In the genomic region with DNA sequence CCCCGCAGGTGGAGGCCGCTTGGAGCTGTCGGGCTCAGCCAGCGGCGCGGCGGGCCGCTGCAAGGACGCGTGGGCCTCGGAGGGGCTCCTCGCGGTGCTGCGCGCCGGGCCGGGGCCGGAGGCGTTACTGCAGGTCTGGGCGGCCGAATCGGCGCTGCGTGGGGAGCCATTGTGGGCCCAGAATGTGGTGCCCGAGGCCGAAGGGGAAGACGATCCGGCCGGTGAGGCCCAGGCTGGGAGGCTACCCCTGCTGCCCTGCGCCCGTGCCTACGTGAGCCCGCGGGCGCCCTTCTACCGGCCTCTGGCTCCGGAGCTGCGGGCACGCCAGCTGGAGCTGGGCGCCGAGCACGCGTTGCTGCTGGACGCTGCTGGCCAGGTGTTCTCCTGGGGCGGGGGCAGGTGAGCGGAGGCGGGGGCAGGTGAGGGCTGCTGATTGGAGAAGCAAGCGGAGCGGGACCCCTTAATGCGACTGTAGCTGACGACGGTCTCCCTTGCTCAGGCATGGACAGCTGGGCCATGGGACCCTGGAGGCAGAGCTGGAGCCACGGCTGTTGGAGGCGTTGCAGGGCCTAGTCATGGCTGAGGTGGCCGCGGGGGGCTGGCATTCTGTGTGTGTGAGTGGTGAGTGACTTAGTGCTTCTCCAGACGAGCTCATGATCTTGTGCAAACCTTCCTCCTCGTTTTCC, we compare ENCODE assay signal across 8 cellular contexts. TPM values are rescaled to one million over a fixed set of nuclear protein-coding genes. Genes with fewer than 3 reads are reported as not detected.
A peak's percentile ranks its signal among the peaks of the same experiment; 100 is the strongest.
DNase-seq lines count a peak whose midpoint lies in the region; ATAC-seq and TF ChIP-seq lines count a peak whose summit lies in the region.

No MANE protein-coding gene starts in this region.

- peak overlapping the region; percentile 84 for H3K4me3 ChIP-seq in left ventricle myocardium inferior
- H3K4me3 ChIP-seq in psoas muscle: peak overlapping the region; percentile 66

- intact Hi-C loops in left ventricle myocardium inferior (cut with micrococcal nuclease): no loop called here
- intact Hi-C loops in psoas muscle (cut with DNase I): loop anchor here (2.0 to 5.0 kb wide), 6 partner anchors 35 to 315 kb away; a partner anchor contains a TSS

- TF ChIP-seq CTCF in GM13976 (IDR thresholded peaks at IDR 0.05; ENCODE audit: borderline replicate concordance, control extremely low read depth, extremely low read depth, insufficient read depth, missing control alignments) (no peak), left ventricle myocardium inferior (IDR thresholded peaks at IDR 0.05; ENCODE audit: borderline replicate concordance) (no peak), psoas muscle (IDR thresholded peaks at IDR 0.05) (no peak)

- peak overlapping the region; percentile 46 for H3K4me3 Mint-ChIP-seq in activated T-helper 17 cell treated with anti-CD3 and anti-CD28 coated beads, Interleukin-2, amount 50 U/mL, for 72 hours

- DNase-seq in GM13976 (ENCODE audit: low spot score) (peak; percentile 16), left ventricle myocardium inferior (no peak), psoas muscle (no peak), NCI-H2029 (lab: John Stamatoyannopoulos, UW) (no peak), mucosa of gallbladder (ENCODE audit: low spot score) (no peak), SKM-1 treated with dmso at 0.1 percent for 144 hours (lab: John Stamatoyannopoulos, UW; ENCODE audit: unreplicated experiment) (no peak)

- in situ Hi-C loops in GM13976 (cut with MboI; ENCODE audit: low sequenced_read_pairs, unreplicated experiment): no loop called here

- 9 to 24% (median 13%) methylated on average over 35 to 58 of the region's 58 CpGs for WGBS in psoas muscle, 3 donors

- H3K27me3 ChIP-seq in left ventricle myocardium inferior (ENCODE audit: low read depth): no peaks in the 10 kb centered on the region
- H3K27me3 ChIP-seq in psoas muscle (ENCODE audit: insufficient read depth in 3 of 3, low read length in 2 of 3): no peaks in the 10 kb centered on the region

- no peak overlapping the region for H3K27ac Mint-ChIP-seq in activated T-helper 17 cell treated with anti-CD3 and anti-CD28 coated beads, Interleukin-2, amount 50 U/mL, for 72 hours

- H3K27ac ChIP-seq in left ventricle myocardium inferior (replicated peaks) (peak overlapping the region; percentile 73), psoas muscle (peak overlapping the region; percentile 61)

- peaks cover 41% of the 10 kb centered on the region for H3K36me3 ChIP-seq in left ventricle myocardium inferior
- peaks cover 2 to 37% of the 10 kb centered on the region in 2 donors for H3K36me3 ChIP-seq in psoas muscle (ENCODE audit: insufficient read depth in 1 of 2, low read depth in 1 of 2)

- no peaks in the 10 kb centered on the region for H3K9me3 Mint-ChIP-seq in activated T-helper 17 cell treated with anti-CD3 and anti-CD28 coated beads, Interleukin-2, amount 50 U/mL, for 72 hours

- H3K9me3 ChIP-seq in left ventricle myocardium inferior (replicated peaks): no peaks in the 10 kb centered on the region
- H3K9me3 ChIP-seq in psoas muscle: no peaks in the 10 kb centered on the region

- ATAC-seq in activated T-helper 17 cell treated with anti-CD3 and anti-CD28 coated beads, Interleukin-2, amount 50 U/mL, for 72 hours (replicated peaks): no peak
- ATAC-seq in psoas muscle (peak; percentile 5 to 29 (median 12)), HG03097 (IDR thresholded peaks at IDR 0.05; ENCODE audit: low FRiP score, unreplicated experiment) (no peak)

- peaks cover 71% of the 10 kb centered on the region for H3K4me1 ChIP-seq in left ventricle myocardium inferior
- H3K4me1 ChIP-seq in psoas muscle: peaks cover 28% of the 10 kb centered on the region

- H3K4me1 Mint-ChIP-seq in activated T-helper 17 cell treated with anti-CD3 and anti-CD28 coated beads, Interleukin-2, amount 50 U/mL, for 72 hours: peaks cover 8% of the 10 kb centered on the region

- H3K36me3 Mint-ChIP-seq in activated T-helper 17 cell treated with anti-CD3 and anti-CD28 coated beads, Interleukin-2, amount 50 U/mL, for 72 hours (ENCODE audit: low read depth): peaks cover 59% of the 10 kb centered on the region

- H3K27me3 Mint-ChIP-seq in activated T-helper 17 cell treated with anti-CD3 and anti-CD28 coated beads, Interleukin-2, amount 50 U/mL, for 72 hours: no peaks in the 10 kb centered on the region

RNA-seq across cellular contexts. Expression of a gene that starts 2.6 kb away (rescaled TPM):
- total RNA-seq in activated T-helper 17 cell treated with anti-CD3 and anti-CD28 coated beads, Interleukin-2, amount 50 U/mL, for 72 hours: 10 to 100 TPM; 31.9 to 32.8 TPM
- total RNA-seq in left ventricle myocardium inferior (10.9 TPM), psoas muscle (1 to 10 TPM; 4.4 to 7.6 (median 5.3) TPM), mucosa of gallbladder (21.8 TPM)
- 1 to 10 TPM; 6.0 to 6.8 (median 6.0) TPM for polyA plus RNA-seq in psoas muscle

RNA-seq across cellular contexts. Expression of a gene that starts 22.2 kb away (rescaled TPM):
- 100 to 1,000 TPM; 101 to 103 TPM for total RNA-seq in activated T-helper 17 cell treated with anti-CD3 and anti-CD28 coated beads, Interleukin-2, amount 50 U/mL, for 72 hours
- 21.9 TPM for total RNA-seq in left ventricle myocardium inferior
- 10 to 100 TPM; 11.0 to 17.5 (median 12.1) TPM for total RNA-seq in psoas muscle
- 10 to 100 TPM in 2 of 3 donors, 1 to 10 TPM in 1; 9.2 to 15.3 (median 11.2) TPM for polyA plus RNA-seq in psoas muscle
- 117 TPM for total RNA-seq in mucosa of gallbladder

RNA-seq across cellular contexts. Expression of a gene that starts 24.9 kb away (rescaled TPM):
- total RNA-seq in activated T-helper 17 cell treated with anti-CD3 and anti-CD28 coated beads, Interleukin-2, amount 50 U/mL, for 72 hours: 10 to 100 TPM; 15.9 to 19.0 TPM
- total RNA-seq in left ventricle myocardium inferior (12.7 TPM), psoas muscle (10 to 100 TPM in 3 of 4 donors, 1 to 10 TPM in 1; 9.9 to 25.5 (median 12.9) TPM), mucosa of gallbladder (20.9 TPM)
- polyA plus RNA-seq in psoas muscle: 10 to 100 TPM in 2 of 3 donors, 1 to 10 TPM in 1; 7.2 to 23.9 (median 14.0) TPM

RNA-seq across cellular contexts. Expression of a gene that starts 37.1 kb away (rescaled TPM):
- 100 to 1,000 TPM; 133 to 158 TPM for total RNA-seq in activated T-helper 17 cell treated with anti-CD3 and anti-CD28 coated beads, Interleukin-2, amount 50 U/mL, for 72 hours
- total RNA-seq in left ventricle myocardium inferior: 3.4 TPM
- 1 to 10 TPM; 1.6 to 2.2 (median 1.9) TPM for total RNA-seq in psoas muscle
- 1 to 10 TPM in 2 of 3 donors, under 1 TPM in 1; 0.68 to 3.5 (median 1.3) TPM for polyA plus RNA-seq in psoas muscle
- total RNA-seq in mucosa of gallbladder: 6.6 TPM

RNA-seq across cellular contexts. Expression of a gene that starts 54.1 kb away (rescaled TPM):
- 100 to 1,000 TPM; 121 to 127 TPM for total RNA-seq in activated T-helper 17 cell treated with anti-CD3 and anti-CD28 coated beads, Interleukin-2, amount 50 U/mL, for 72 hours
- total RNA-seq in left ventricle myocardium inferior (95.4 TPM), psoas muscle (100 to 1,000 TPM in 3 of 4 donors, 10 to 100 TPM in 1; 73.0 to 127 (median 121) TPM), mucosa of gallbladder (95.4 TPM)
- 100 to 1,000 TPM in 1 of 3 donors, 10 to 100 TPM in 2; 22.9 to 111 (median 41.5) TPM for polyA plus RNA-seq in psoas muscle

Comparison
In these comparisons a context has a peak if more than half of its experiments do, and no peak if none do; other contexts are left out.
1. ATAC-seq: peak in psoas muscle (4 of 4); none in activated T-helper 17 cell treated with anti-CD3 and anti-CD28 coated beads, Interleukin-2, amount 50 U/mL, for 72 hours (single experiment) and HG03097 (single experiment).